3 cellular contexts compared by ENCODE assay signal in the genomic region with DNA sequence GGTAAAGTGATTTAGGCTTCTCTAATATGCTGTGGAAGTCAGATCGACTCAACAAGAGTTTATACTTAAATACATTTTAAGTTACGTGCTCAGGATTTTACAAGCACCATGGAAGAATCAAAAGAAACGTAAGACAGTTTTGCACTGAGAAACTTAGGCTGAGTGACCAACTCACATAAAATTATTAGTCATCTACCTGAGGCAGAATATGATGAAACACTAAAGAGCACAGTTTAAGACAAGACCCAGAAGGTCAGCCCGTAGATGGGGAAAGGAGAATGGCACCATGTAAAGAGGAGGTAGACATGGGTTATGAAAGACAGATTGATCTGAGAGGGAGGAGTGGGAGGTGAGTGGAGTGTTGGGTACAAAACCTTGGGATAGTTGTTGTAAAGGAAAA. TPM values are rescaled to one million over a fixed set of nuclear protein-coding genes. Genes with fewer than 3 reads are reported as not detected.
"Had no signal": no experiment of that assay in that cellular context is flagged by ENCODE, and none has a peak within 500 bp of the region (broad histone marks: within the 10 kb centered on the region; RNA-seq: fewer than 3 reads in every experiment).

No MANE protein-coding gene starts in this region.

RNA-seq across cellular contexts. Expression of a gene that starts 53.9 kb away (rescaled TPM):
- total RNA-seq: mononuclear cell, natural killer cell had no signal
- polyA plus RNA-seq: immature natural killer cell had no signal
